ENCODE assay signal across 11 cellular contexts in genomic region chr18:63236990-63237389, GRCh38.
DNase-seq lines count a peak whose midpoint lies in the region; FAIRE-seq and TF ChIP-seq lines count a peak whose summit lies in the region.
"Had no signal": no experiment of that assay in that cellular context is flagged by ENCODE, and none has a peak within 500 bp of the region (broad histone marks: within the 10 kb centered on the region; RNA-seq: fewer than 3 reads in every experiment).

No MANE protein-coding gene starts in this region.

- no peak for DNase-seq in MCF 10A (ENCODE audit: unreplicated experiment)
- DNase-seq in mammary epithelial cell: no peak
- DNase-seq in neural crest cell (ENCODE audit: low read depth, low spot score): no peak
- DNase-seq in vagina (ENCODE audit: extremely low spot score in 2 of 2): no peak
- DNase-seq in stimulated activated naive CD4-positive, alpha-beta T cell treated with Interleukin-2 at 50 U/mL for 16 hours (lab: John Stamatoyannopoulos, UW): no peak
- DNase-seq in NCI-H1436 treated with DMSO at 0.1 percent for 48 hours (lab: John Stamatoyannopoulos, UW): no peak
- DNase-seq in GM19239 (ENCODE audit: insufficient read length, low spot score): no peak
- DNase-seq: retina had no signal

- H3K27ac ChIP-seq in mammary epithelial cell (ENCODE audit: insufficient read depth, low read depth, low read length): no peak overlapping the region
- H3K27ac ChIP-seq in duodenal mucosa (ENCODE audit: low read depth, low read length): peak overlapping the region; percentile 47
- H3K27ac ChIP-seq in vagina: peak overlapping the region; percentile 90

- BruUV-seq in MCF 10A (replicated peaks; lab: Mats Ljungman, UMichigan) (no TSS peak), mammary epithelial cell (replicated peaks; lab: Mats Ljungman, UMichigan) (no TSS peak)

- no peak for FAIRE-seq in GM19239 (lab: Jason Lieb, UNC)
- FAIRE-seq: frontal cortex had no signal

- H3K27me3 ChIP-seq in mammary epithelial cell (ENCODE audit: insufficient read depth, low read length): no peaks in the 10 kb centered on the region
- no peaks in the 10 kb centered on the region for H3K27me3 ChIP-seq in duodenal mucosa (ENCODE audit: control insufficient read depth in 1 of 2, insufficient read depth in 2 of 2, low read length in 2 of 2)
- H3K27me3 ChIP-seq in vagina: no peaks in the 10 kb centered on the region
- H3K27me3 ChIP-seq: BLaER1 treated with 17β-estradiol and CSF1 and Interleukin-3, amounts not matched to agents 10 nM and 100 nM had no signal

- H4K20me1 ChIP-seq in mammary epithelial cell (ENCODE audit: insufficient read depth, low read length): no peaks in the 10 kb centered on the region

- peaks cover 17% of the 10 kb centered on the region for H3K4me1 Mint-ChIP-seq in MCF 10A (ENCODE audit: insufficient read depth, unreplicated experiment)
- peaks cover 33% of the 10 kb centered on the region for H3K4me1 Mint-ChIP-seq in neural crest cell

- no peak for TF ChIP-seq POLR2A in vagina (IDR thresholded peaks at IDR 0.05)

- WGBS in mammary epithelial cell (ENCODE audit: low coverage, missing lambda C conversion rate): 98% methylated on average over 12 of the region's 14 CpGs

- H3K79me2 ChIP-seq in mammary epithelial cell (ENCODE audit: insufficient read depth, low read length): no peaks in the 10 kb centered on the region

- no peaks in the 10 kb centered on the region for H3K9me3 ChIP-seq in mammary epithelial cell (replicated peaks; ENCODE audit: insufficient read depth, low read length)
- no peaks in the 10 kb centered on the region for H3K9me3 ChIP-seq in duodenal mucosa (ENCODE audit: control insufficient read depth in 1 of 2, low read length in 2 of 2)
- H3K9me3 ChIP-seq in vagina: no peaks in the 10 kb centered on the region

- intact Hi-C loops in MCF 10A (cut with micrococcal nuclease): no loop called here
- intact Hi-C loops in mammary epithelial cell (cut with micrococcal nuclease): no loop called here
- intact Hi-C loops in vagina (cut with DNase I): loop anchor here (5.0 kb wide), 1 partner anchor 80 kb away; the partner anchor contains the start of gene BCL2

- TF ChIP-seq CTCF in MCF 10A (IDR thresholded peaks at IDR 0.05; ENCODE audit: unreplicated experiment) (no peak), mammary epithelial cell (conservative IDR thresholded peaks at IDR 0.05 in 1 of 2, IDR thresholded peaks at IDR 0.05 in 1 of 2; ENCODE audit: extremely low read depth in 1 of 2, insufficient read depth in 1 of 2, low read depth in 1 of 2, low read length in 2 of 2) (no peak), neural crest cell (conservative IDR thresholded peaks at IDR 0.05) (no peak), vagina (IDR thresholded peaks at IDR 0.05) (no peak)

- CTCF ChIA-PET in MCF 10A (lab: Yijun Ruan, JAX): interaction anchor here (0.6 to 1.2 kb wide), 6 partner anchors 12 to 113 kb away, joined by 3 to 9 read pairs (median 4); no protein-coding TSS in a partner anchor
- CTCF ChIA-PET in mammary epithelial cell (lab: Charles Lee; ENCODE audit: low non-redundant PET): no interaction called here

- H2AFZ ChIP-seq in mammary epithelial cell (ENCODE audit: low read depth, low read length): no peak overlapping the region

- H3K27me3 Mint-ChIP-seq in MCF 10A (ENCODE audit: insufficient read depth, unreplicated experiment): no peaks in the 10 kb centered on the region
- H3K27me3 Mint-ChIP-seq in neural crest cell (ENCODE audit: low read depth): no peaks in the 10 kb centered on the region

- H3K9me3 Mint-ChIP-seq in MCF 10A (ENCODE audit: unreplicated experiment): no peaks in the 10 kb centered on the region
- H3K9me3 Mint-ChIP-seq in neural crest cell: no peaks in the 10 kb centered on the region

- POLR2A ChIA-PET in MCF 10A (lab: Yijun Ruan, JAX): interaction anchor here (0.6 to 1.6 kb wide), 10 partner anchors 11 to 714 kb away, joined by 3 to 10 read pairs (median 4); partner anchors contain the start of genes BCL2 and ZCCHC2

- H3K4me3 Mint-ChIP-seq in MCF 10A (ENCODE audit: unreplicated experiment): no peak overlapping the region
- no peak overlapping the region for H3K4me3 Mint-ChIP-seq in neural crest cell

- in situ Hi-C loops in mammary epithelial cell (cut with MboI; ENCODE audit: low sequenced_read_pairs in 2 of 2): no loop called here

- peak overlapping the region; percentile 90 for H3K27ac Mint-ChIP-seq in MCF 10A (ENCODE audit: low read depth, unreplicated experiment)
- H3K27ac Mint-ChIP-seq in neural crest cell (ENCODE audit: unreplicated experiment): peak overlapping the region; percentile 89

- dilution Hi-C loops in mammary epithelial cell (cut with HindIII; ENCODE audit: low sequenced_read_pairs): no loop called here

- H3K36me3 ChIP-seq in mammary epithelial cell (ENCODE audit: insufficient read depth, low read length) (no peaks in the 10 kb centered on the region), duodenal mucosa (ENCODE audit: control insufficient read depth in 1 of 2, insufficient read depth in 2 of 2, low read length in 2 of 2) (peaks cover 0 to 3% of the 10 kb centered on the region in 2 donors), vagina (no peaks in the 10 kb centered on the region)

- no peak overlapping the region for H3K4me2 ChIP-seq in mammary epithelial cell (ENCODE audit: insufficient read depth, low read depth, low read length)

- no peak overlapping the region for H3K4me3 ChIP-seq in mammary epithelial cell (replicated peaks in 1 of 3; ENCODE audit: insufficient read depth in 1 of 3, low read depth in 2 of 3, low read length in 3 of 3)
- H3K4me3 ChIP-seq in duodenal mucosa (ENCODE audit: low read depth in 1 of 2, low read length in 2 of 2): no peak overlapping the region
- H3K4me3 ChIP-seq in vagina: peak overlapping the region; percentile 10 to 21
- H3K4me3 ChIP-seq: BLaER1 treated with 17β-estradiol and CSF1 and Interleukin-3, amounts not matched to agents 10 nM and 100 nM had no signal

- no peaks in the 10 kb centered on the region for H3K36me3 Mint-ChIP-seq in MCF 10A (ENCODE audit: insufficient read depth, unreplicated experiment)
- no peaks in the 10 kb centered on the region for H3K36me3 Mint-ChIP-seq in neural crest cell (ENCODE audit: low read depth)

- H3K4me1 ChIP-seq in mammary epithelial cell (ENCODE audit: insufficient read depth, low read length): peaks cover 20% of the 10 kb centered on the region
- H3K4me1 ChIP-seq in duodenal mucosa (ENCODE audit: control insufficient read depth in 1 of 2, insufficient read depth in 2 of 2, low read length in 2 of 2): peaks cover 8 to 20% of the 10 kb centered on the region in 2 donors
- H3K4me1 ChIP-seq in vagina: peaks cover 52% of the 10 kb centered on the region

- H3K9ac ChIP-seq in mammary epithelial cell (ENCODE audit: insufficient read depth, low read length) (no peak overlapping the region), duodenal mucosa (ENCODE audit: low read depth in 1 of 2, low read length in 2 of 2) (peak overlapping the region in 1 of 2 donors; percentile 12)

Comparison
In these comparisons a context has a peak if more than half of its experiments do, and no peak if none do; other contexts are left out.
1. H3K4me3 ChIP-seq: peak in vagina (2 of 2); none in mammary epithelial cell (0 of 3) and duodenal mucosa (0 of 2).